Comparison of ENCODE assay signal across 11 cellular contexts in genomic region chr7:82699773-82700186, GRCh38.
DNase-seq lines count a peak whose midpoint lies in the region; ATAC-seq, FAIRE-seq and TF ChIP-seq lines count a peak whose summit lies in the region.
"Had no signal": no experiment of that assay in that cellular context is flagged by ENCODE, and none has a peak within 500 bp of the region (broad histone marks: within the 10 kb centered on the region; RNA-seq: fewer than 3 reads in every experiment).

No MANE protein-coding gene starts in this region.

- H2AFZ ChIP-seq in MM.1S (ENCODE audit: low read length) = no peak overlapping the region

- H3K36me3 ChIP-seq in SJSA1 (no peaks in the 10 kb centered on the region; the same call in 1 of the 2 replicates), MM.1S (replicated peaks; ENCODE audit: insufficient read depth, low read length) (no peaks in the 10 kb centered on the region)
- H3K36me3 ChIP-seq: HAP-1 had no signal

- no peak overlapping the region for H3K4me2 ChIP-seq in MM.1S (ENCODE audit: low read depth, low read length)

- ATAC-seq in GM18520 (IDR thresholded peaks at IDR 0.05; ENCODE audit: unreplicated experiment) = no peak
- ATAC-seq in HG02938 (IDR thresholded peaks at IDR 0.05; ENCODE audit: unreplicated experiment) = no peak
- ATAC-seq: stimulated activated memory B cell treated with anti-CD40 and anti-IgM and Interleukin-4, amounts not matched to agents 10 μg/mL and 1 μg/mL and 100 μg/mL, for 72 hours had no signal

- TF ChIP-seq CTCF in foreskin fibroblast (IDR thresholded peaks at IDR 0.05; ENCODE audit: low read depth, low read length) (no peak), MM.1S (IDR thresholded peaks at IDR 0.05; ENCODE audit: low read length) (no peak)

- H3K4me1 ChIP-seq in SJSA1 (replicated peaks) (peaks cover 52% of the 10 kb centered on the region), MM.1S (ENCODE audit: low read length) (peaks cover 14% of the 10 kb centered on the region)

- H4K20me1 ChIP-seq in MM.1S (ENCODE audit: insufficient read depth, low read length) = no peaks in the 10 kb centered on the region

- H3K4me3 ChIP-seq in SJSA1 (no peak overlapping the region), foreskin fibroblast (ENCODE audit: low read depth in 1 of 2, low read length in 2 of 2) (no peak overlapping the region), MM.1S (ENCODE audit: low read length) (no peak overlapping the region)
- H3K4me3 ChIP-seq: HAP-1 had no signal

- no peaks in the 10 kb centered on the region for H3K79me2 ChIP-seq in MM.1S (ENCODE audit: low read length)

- no peaks in the 10 kb centered on the region for H3K9me2 ChIP-seq in MM.1S (replicated peaks; ENCODE audit: insufficient read depth, low read length)

- peak; percentile 90 for FAIRE-seq in urothelium cell line (lab: Jason Lieb, UNC)

- H3K27me3 ChIP-seq in SJSA1 (replicated peaks) (no peaks in the 10 kb centered on the region), MM.1S (replicated peaks; ENCODE audit: insufficient read depth, low read length) (no peaks in the 10 kb centered on the region)

- no peaks in the 10 kb centered on the region for H3K9me3 ChIP-seq in SJSA1 (replicated peaks)
- H3K9me3 ChIP-seq in MM.1S (replicated peaks; ENCODE audit: insufficient read depth, low read length) = no peaks in the 10 kb centered on the region
- H3K9me3 ChIP-seq: HAP-1 had no signal

- H3F3A ChIP-seq in MM.1S (ENCODE audit: insufficient read depth, low read length) = no peaks in the 10 kb centered on the region

- peak; percentile 41 for DNase-seq in HS-27A (ENCODE audit: low read depth)
- peak; percentile 71 to 90 for DNase-seq in SJSA1 (ENCODE audit: low read depth in 1 of 2, low spot score in 2 of 2)
- peak; percentile 48 to 83 for DNase-seq in foreskin fibroblast
- peak; percentile 64 for DNase-seq in urothelium cell line (ENCODE audit: low spot score)
- no peak for DNase-seq in MM.1S
- DNase-seq: activated naive CD4-positive, alpha-beta T cell treated with anti-CD3 and anti-CD28 coated beads, Interleukin-2, amount 50 U/mL, for 16 hours; NCI-H1417 had no signal

- no peak overlapping the region for H3K9ac ChIP-seq in MM.1S (ENCODE audit: low read length)

- H3K27ac ChIP-seq in SJSA1 (peak overlapping the region; percentile 10), MM.1S (ENCODE audit: low read length) (no peak overlapping the region)
